ENCODE assay signal across 15 cellular contexts in genomic region chr1:54332781-54333585, GRCh38.
DNase-seq lines count a peak whose midpoint lies in the region; ATAC-seq and TF ChIP-seq lines count a peak whose summit lies in the region.
"Had no signal": no experiment of that assay in that cellular context is flagged by ENCODE, and none has a peak within 500 bp of the region (broad histone marks: within the 10 kb centered on the region; RNA-seq: fewer than 3 reads in every experiment).

No MANE protein-coding gene starts in this region.

- no peak for TF ChIP-seq CTCF in activated CD8-positive, alpha-beta T cell treated with anti-CD3 and anti-CD28 coated beads for 36 hours (IDR thresholded peaks at IDR 0.05)
- no peak for TF ChIP-seq CTCF in mesothelial cell of epicardium (IDR thresholded peaks at IDR 0.05; ENCODE audit: unreplicated experiment)
- no peak for TF ChIP-seq CTCF in type B pancreatic cell (conservative IDR thresholded peaks at IDR 0.05)

- intact Hi-C loops in activated CD8-positive, alpha-beta T cell treated with anti-CD3 and anti-CD28 coated beads for 36 hours (cut with micrococcal nuclease): no loop called here
- intact Hi-C loops in activated CD4-positive, alpha-beta memory T cell treated with anti-CD3 and anti-CD28 coated beads for 36 hours (cut with micrococcal nuclease): no loop called here

- peaks cover 1% of the 10 kb centered on the region for H3K36me3 Mint-ChIP-seq in activated CD8-positive, alpha-beta T cell treated with anti-CD3 and anti-CD28 coated beads for 36 hours (ENCODE audit: low read depth)
- H3K36me3 Mint-ChIP-seq in activated CD8-positive, alpha-beta T cell treated with anti-CD3 and anti-CD28 coated beads, Interleukin-2, amount 10 ng/mL, durations not matched to agents 7 days and 5 days (ENCODE audit: low read depth): peaks cover 12% of the 10 kb centered on the region
- H3K36me3 Mint-ChIP-seq in mesothelial cell of epicardium: no peaks in the 10 kb centered on the region
- H3K36me3 Mint-ChIP-seq in type B pancreatic cell: peaks cover 5% of the 10 kb centered on the region
- H3K36me3 Mint-ChIP-seq in activated CD4-positive, alpha-beta memory T cell treated with anti-CD3 and anti-CD28 coated beads for 36 hours: no peaks in the 10 kb centered on the region

- no peak overlapping the region for H3K4me3 Mint-ChIP-seq in activated CD8-positive, alpha-beta T cell treated with anti-CD3 and anti-CD28 coated beads for 36 hours
- no peak overlapping the region for H3K4me3 Mint-ChIP-seq in activated CD8-positive, alpha-beta T cell treated with anti-CD3 and anti-CD28 coated beads, Interleukin-2, amount 10 ng/mL, durations not matched to agents 7 days and 5 days
- H3K4me3 Mint-ChIP-seq in mesothelial cell of epicardium (no peak overlapping the region), type B pancreatic cell (no peak overlapping the region)
- no peak overlapping the region for H3K4me3 Mint-ChIP-seq in activated CD4-positive, alpha-beta memory T cell treated with anti-CD3 and anti-CD28 coated beads for 36 hours
- H3K4me3 Mint-ChIP-seq: activated T-cell treated with anti-CD3 and anti-CD28 coated beads, Interleukin-2, amount 50 U/mL, for 4 hours had no signal

- peak; percentile 34 for DNase-seq in activated CD8-positive, alpha-beta T cell treated with anti-CD3 and anti-CD28 coated beads for 36 hours
- DNase-seq in activated CD8-positive, alpha-beta T cell treated with anti-CD3 and anti-CD28 coated beads, Interleukin-2, amount 10 ng/mL, durations not matched to agents 7 days and 5 days: no peak
- DNase-seq in dermis microvascular lymphatic vessel endothelial cell (ENCODE audit: low read depth in 2 of 2): peak; percentile 39 to 40
- DNase-seq in mesothelial cell of epicardium (ENCODE audit: low spot score in 2 of 2, unreplicated experiment in 2 of 2): no peak
- no peak for DNase-seq in type B pancreatic cell (ENCODE audit: extremely low spot score, unreplicated experiment)
- no peak for DNase-seq in activated CD4-positive, alpha-beta memory T cell treated with anti-CD3 and anti-CD28 coated beads for 36 hours
- no peak for DNase-seq in KG1 (lab: John Stamatoyannopoulos, UW)
- DNase-seq: activated T-cell treated with anti-CD3 and anti-CD28 coated beads, Interleukin-2, amount 50 U/mL, for 4 hours; GF-D8; OCI-M1; stimulated activated CD4-positive, alpha-beta T cell treated with anti-CD3 and anti-CD28 coated beads, Interleukin-15, amount 100 ng/mL, for 24 hours; stimulated activated naive CD4-positive, alpha-beta T cell treated with Interleukin-2 at 50 U/mL for 16 hours; T1000 had no signal

- peaks cover 53% of the 10 kb centered on the region for H3K4me1 Mint-ChIP-seq in activated CD8-positive, alpha-beta T cell treated with anti-CD3 and anti-CD28 coated beads for 36 hours (ENCODE audit: low read depth)
- H3K4me1 Mint-ChIP-seq in activated CD8-positive, alpha-beta T cell treated with anti-CD3 and anti-CD28 coated beads, Interleukin-2, amount 10 ng/mL, durations not matched to agents 7 days and 5 days (ENCODE audit: low read depth): peaks cover 25% of the 10 kb centered on the region
- H3K4me1 Mint-ChIP-seq in mesothelial cell of epicardium (peaks cover 70% of the 10 kb centered on the region), type B pancreatic cell (ENCODE audit: unreplicated experiment) (peaks cover 74% of the 10 kb centered on the region)
- peaks cover 12% of the 10 kb centered on the region for H3K4me1 Mint-ChIP-seq in activated CD4-positive, alpha-beta memory T cell treated with anti-CD3 and anti-CD28 coated beads for 36 hours (ENCODE audit: low read depth)

- CTCF ChIA-PET in activated CD8-positive, alpha-beta T cell treated with anti-CD3 and anti-CD28 coated beads for 36 hours (lab: Charles Lee): interaction anchor here (0.8 to 0.9 kb wide), 2 partner anchors 11 to 23 kb away, joined by 3 read pairs; no protein-coding TSS in a partner anchor
- CTCF ChIA-PET in activated CD8-positive, alpha-beta T cell treated with anti-CD3 and anti-CD28 coated beads, Interleukin-2, amount 10 ng/mL, durations not matched to agents 7 days and 5 days (lab: Charles Lee): interaction anchor here (1.1 to 1.5 kb wide), 2 partner anchors 28 to 152 kb away, joined by 3 read pairs; no protein-coding TSS in a partner anchor
- CTCF ChIA-PET in activated CD4-positive, alpha-beta memory T cell treated with anti-CD3 and anti-CD28 coated beads for 36 hours (lab: Charles Lee): no interaction called here

- H3K27ac Mint-ChIP-seq in activated CD8-positive, alpha-beta T cell treated with anti-CD3 and anti-CD28 coated beads for 36 hours: no peak overlapping the region
- H3K27ac Mint-ChIP-seq in activated CD8-positive, alpha-beta T cell treated with anti-CD3 and anti-CD28 coated beads, Interleukin-2, amount 10 ng/mL, durations not matched to agents 7 days and 5 days: no peak overlapping the region
- H3K27ac Mint-ChIP-seq in mesothelial cell of epicardium: peak overlapping the region; percentile 53
- H3K27ac Mint-ChIP-seq in type B pancreatic cell: peak overlapping the region; percentile 41
- H3K27ac Mint-ChIP-seq in activated CD4-positive, alpha-beta memory T cell treated with anti-CD3 and anti-CD28 coated beads for 36 hours: no peak overlapping the region

- no peaks in the 10 kb centered on the region for H3K9me3 Mint-ChIP-seq in activated CD8-positive, alpha-beta T cell treated with anti-CD3 and anti-CD28 coated beads for 36 hours
- no peaks in the 10 kb centered on the region for H3K9me3 Mint-ChIP-seq in activated CD8-positive, alpha-beta T cell treated with anti-CD3 and anti-CD28 coated beads, Interleukin-2, amount 10 ng/mL, durations not matched to agents 7 days and 5 days (ENCODE audit: insufficient read depth)
- H3K9me3 Mint-ChIP-seq in mesothelial cell of epicardium (no peaks in the 10 kb centered on the region), type B pancreatic cell (no peaks in the 10 kb centered on the region)
- H3K9me3 Mint-ChIP-seq in activated CD4-positive, alpha-beta memory T cell treated with anti-CD3 and anti-CD28 coated beads for 36 hours: no peaks in the 10 kb centered on the region
- H3K9me3 Mint-ChIP-seq: activated T-cell treated with anti-CD3 and anti-CD28 coated beads, Interleukin-2, amount 50 U/mL, for 4 hours had no signal

- no peaks in the 10 kb centered on the region for H3K27me3 Mint-ChIP-seq in activated CD8-positive, alpha-beta T cell treated with anti-CD3 and anti-CD28 coated beads for 36 hours
- H3K27me3 Mint-ChIP-seq in activated CD8-positive, alpha-beta T cell treated with anti-CD3 and anti-CD28 coated beads, Interleukin-2, amount 10 ng/mL, durations not matched to agents 7 days and 5 days (ENCODE audit: low read depth): no peaks in the 10 kb centered on the region
- H3K27me3 Mint-ChIP-seq in mesothelial cell of epicardium (ENCODE audit: low read depth) (no peaks in the 10 kb centered on the region), type B pancreatic cell (no peaks in the 10 kb centered on the region)
- no peaks in the 10 kb centered on the region for H3K27me3 Mint-ChIP-seq in activated CD4-positive, alpha-beta memory T cell treated with anti-CD3 and anti-CD28 coated beads for 36 hours

- POLR2A ChIA-PET in activated CD8-positive, alpha-beta T cell treated with anti-CD3 and anti-CD28 coated beads for 36 hours (lab: Charles Lee): interaction anchor here (0.7 kb wide), 1 partner anchor 12 kb away, joined by 3 read pairs; no protein-coding TSS in a partner anchor
- POLR2A ChIA-PET in activated CD8-positive, alpha-beta T cell treated with anti-CD3 and anti-CD28 coated beads, Interleukin-2, amount 10 ng/mL, durations not matched to agents 7 days and 5 days (lab: Charles Lee): no interaction called here
- POLR2A ChIA-PET in activated CD4-positive, alpha-beta memory T cell treated with anti-CD3 and anti-CD28 coated beads for 36 hours (lab: Charles Lee): no interaction called here

- peak; percentile 39 for ATAC-seq in activated CD8-positive, alpha-beta T cell treated with anti-CD3 and anti-CD28 coated beads for 36 hours
- no peak for ATAC-seq in activated CD8-positive, alpha-beta T cell treated with anti-CD3 and anti-CD28 coated beads, Interleukin-2, amount 10 ng/mL, durations not matched to agents 7 days and 5 days
- no peak for ATAC-seq in HG03135 (IDR thresholded peaks at IDR 0.05; ENCODE audit: unreplicated experiment)
- ATAC-seq: activated T-cell treated with anti-CD3 and anti-CD28 coated beads, Interleukin-2, amount 50 U/mL, for 4 hours; HCT116 had no signal

Comparison
In these comparisons a context has a peak if more than half of its experiments do, and no peak if none do; other contexts are left out.
1. DNase-seq: peak in activated CD8-positive, alpha-beta T cell treated with anti-CD3 and anti-CD28 coated beads for 36 hours (single experiment) and dermis microvascular lymphatic vessel endothelial cell (2 of 2); none in activated CD8-positive, alpha-beta T cell treated with anti-CD3 and anti-CD28 coated beads, Interleukin-2, amount 10 ng/mL, durations not matched to agents 7 days and 5 days (single experiment), mesothelial cell of epicardium (0 of 2), type B pancreatic cell (single experiment), activated CD4-positive, alpha-beta memory T cell treated with anti-CD3 and anti-CD28 coated beads for 36 hours (single experiment) and KG1 (single experiment).
2. H3K27ac Mint-ChIP-seq: peak in mesothelial cell of epicardium (single experiment) and type B pancreatic cell (single experiment); none in activated CD8-positive, alpha-beta T cell treated with anti-CD3 and anti-CD28 coated beads for 36 hours (single experiment), activated CD8-positive, alpha-beta T cell treated with anti-CD3 and anti-CD28 coated beads, Interleukin-2, amount 10 ng/mL, durations not matched to agents 7 days and 5 days (single experiment) and activated CD4-positive, alpha-beta memory T cell treated with anti-CD3 and anti-CD28 coated beads for 36 hours (single experiment).